In the genomic region with DNA sequence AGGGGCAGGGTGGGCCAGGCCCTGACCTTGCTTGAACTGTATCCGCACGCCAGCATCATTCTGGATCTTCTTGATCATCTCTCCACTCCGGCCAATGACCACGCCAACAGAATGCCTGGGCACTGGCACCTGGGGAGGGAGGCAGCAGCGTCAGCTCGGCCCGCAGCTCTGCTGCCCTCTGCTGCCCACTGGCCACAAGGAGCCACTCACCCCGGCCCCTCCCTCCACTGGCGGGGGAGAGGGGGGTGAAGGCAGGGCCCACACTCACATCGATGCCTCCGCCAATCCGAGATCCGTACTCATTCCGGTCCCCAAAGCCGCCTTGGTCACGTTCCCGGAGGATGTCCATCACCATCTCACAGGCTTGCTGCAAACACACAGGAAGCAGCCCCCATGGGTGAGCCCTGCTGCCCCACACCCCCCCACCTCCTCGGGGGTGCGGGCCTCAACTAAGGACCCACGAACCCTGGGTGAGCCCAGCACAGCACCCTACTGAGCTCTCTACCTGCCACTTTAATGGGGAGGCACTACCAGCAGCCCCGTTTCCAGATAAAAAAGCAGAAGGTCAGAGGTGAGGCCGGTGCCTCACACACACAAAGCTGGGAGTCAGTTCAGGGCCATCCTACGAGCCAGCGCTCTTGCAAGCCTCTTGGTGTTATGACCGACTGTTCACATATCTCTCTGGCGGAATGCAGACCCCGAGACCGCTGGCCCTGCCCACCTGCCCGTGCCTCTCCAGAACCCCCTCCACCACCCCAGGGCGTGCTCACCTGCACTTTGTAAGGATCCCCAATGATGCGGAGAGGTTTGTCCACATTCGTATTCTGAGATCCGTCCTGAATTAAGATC, we compare ENCODE assay signal across 12 cellular contexts. TPM values are rescaled to one million over a fixed set of nuclear protein-coding genes. Genes with fewer than 3 reads are reported as not detected.
A peak's percentile ranks its signal among the peaks of the same experiment; 100 is the strongest.
DNase-seq lines count a peak whose midpoint lies in the region; ATAC-seq and TF ChIP-seq lines count a peak whose summit lies in the region.
"Had no signal": no experiment of that assay in that cellular context is flagged by ENCODE, and none has a peak within 500 bp of the region (broad histone marks: within the 10 kb centered on the region; RNA-seq: fewer than 3 reads in every experiment).

No MANE protein-coding gene starts in this region.

- DNase-seq in NCI-H2196 (lab: John Stamatoyannopoulos, UW; ENCODE audit: unreplicated experiment) (peak; percentile 46), NCI-H2196 treated with DMSO at 0.1 percent for 48 hours (lab: John Stamatoyannopoulos, UW; ENCODE audit: unreplicated experiment) (no peak), body of pancreas (peak in 3 of 4 donors; percentile 31 to 45 (median 41)), islet precursor cell (peak; percentile 58), type B pancreatic cell (ENCODE audit: extremely low spot score, unreplicated experiment) (no peak), SHP77 treated with DMSO at 0.1 percent for 48 hours (lab: John Stamatoyannopoulos, UW) (no peak)
- no peak for DNase-seq in activated CD4-positive, alpha-beta T cell treated with anti-CD3 and anti-CD28 coated beads for 48 hours
- DNase-seq: KBM-7, SW 1271 had no signal

- TF ChIP-seq POLR2A in body of pancreas (IDR thresholded peaks at IDR 0.05) = no peak

- H3K9me3 ChIP-seq in body of pancreas = no peaks in the 10 kb centered on the region
- H3K9me3 ChIP-seq: neutrophil had no signal

- intact Hi-C loops in body of pancreas (cut with DNase I) = no loop called here

- peaks cover 18% of the 10 kb centered on the region for H3K4me1 Mint-ChIP-seq in type B pancreatic cell (ENCODE audit: unreplicated experiment)

- H3K36me3 ChIP-seq in body of pancreas (replicated peaks in 1 of 2; ENCODE audit: insufficient read depth in 1 of 2, low read depth in 2 of 2) = peaks cover 33 to 42% of the 10 kb centered on the region in 2 donors

- H3K36me3 Mint-ChIP-seq in type B pancreatic cell = peaks cover 5% of the 10 kb centered on the region

- H3K27ac Mint-ChIP-seq in type B pancreatic cell = no peak overlapping the region

- no peaks in the 10 kb centered on the region for H3K9me3 Mint-ChIP-seq in type B pancreatic cell
- H3K9me3 Mint-ChIP-seq: central memory CD8-positive, alpha-beta T cell had no signal

- peak; percentile 41 for ATAC-seq in body of pancreas
- ATAC-seq in GM21367 (IDR thresholded peaks at IDR 0.05; ENCODE audit: unreplicated experiment) = no peak

- H3K4me3 ChIP-seq in body of pancreas = no peak overlapping the region

- TF ChIP-seq CTCF in body of pancreas (IDR thresholded peaks at IDR 0.05) = peak in 6 of 7 experiments; percentile 11 to 42 (median 25)
- TF ChIP-seq CTCF in type B pancreatic cell (conservative IDR thresholded peaks at IDR 0.05) = peak; percentile 59

- H3K27me3 Mint-ChIP-seq in type B pancreatic cell = no peaks in the 10 kb centered on the region
- H3K27me3 Mint-ChIP-seq: central memory CD8-positive, alpha-beta T cell had no signal

- H3K27me3 ChIP-seq in body of pancreas = no peaks in the 10 kb centered on the region
- H3K27me3 ChIP-seq: neutrophil had no signal

- H3K27ac ChIP-seq in body of pancreas = no peak overlapping the region
- H3K27ac ChIP-seq: neutrophil had no signal

- H3K4me3 Mint-ChIP-seq in type B pancreatic cell = no peak overlapping the region
- H3K4me3 Mint-ChIP-seq: central memory CD8-positive, alpha-beta T cell had no signal

- peaks cover 7% of the 10 kb centered on the region for H3K4me1 ChIP-seq in body of pancreas

- 64 to 76% methylated on average over 12 to 28 of the region's 33 CpGs for WGBS in body of pancreas, 2 donors

RNA-seq across cellular contexts. Expression of a gene that starts 6.7 kb away (rescaled TPM):
- total RNA-seq in body of pancreas (10 to 100 TPM; 54.0 to 83.4 TPM), type B pancreatic cell (ENCODE audit: low replicate concordance) (336 and 414 TPM in 2 replicates)

RNA-seq across cellular contexts. Expression of a gene that starts 15.6 kb away (rescaled TPM):
- total RNA-seq in body of pancreas = not detected
- total RNA-seq in type B pancreatic cell (ENCODE audit: low replicate concordance) = 1.0 and 1.1 TPM in 2 replicates

RNA-seq across cellular contexts. Expression of a gene that starts 25.0 kb away (rescaled TPM):
- total RNA-seq in body of pancreas = 10 to 100 TPM; 37.4 to 51.1 TPM
- total RNA-seq in type B pancreatic cell (ENCODE audit: low replicate concordance) = 63.3 and 72.4 TPM in 2 replicates

RNA-seq across cellular contexts. Expression of a gene that starts 41.7 kb away (rescaled TPM):
- 10 to 100 TPM; 11.5 to 49.3 TPM for total RNA-seq in body of pancreas
- total RNA-seq in type B pancreatic cell (ENCODE audit: low replicate concordance) = 67.5 and 86.6 TPM in 2 replicates

RNA-seq across cellular contexts. Expression of a gene that starts 42.2 kb away (rescaled TPM):
- total RNA-seq in body of pancreas (1 to 10 TPM in 1 of 2 donors, under 1 TPM in 1; 0.52 to 8.6 TPM), type B pancreatic cell (ENCODE audit: low replicate concordance) (2.8 and 4.8 TPM in 2 replicates)

Comparison
In these comparisons a context has a peak if more than half of its experiments do, and no peak if none do; other contexts are left out.
1. DNase-seq: peak in NCI-H2196 (single experiment), body of pancreas (3 of 4) and islet precursor cell (single experiment); none in NCI-H2196 treated with DMSO at 0.1 percent for 48 hours (single experiment), type B pancreatic cell (single experiment), activated CD4-positive, alpha-beta T cell treated with anti-CD3 and anti-CD28 coated beads for 48 hours (single experiment) and SHP77 treated with DMSO at 0.1 percent for 48 hours (single experiment).